In the genomic region with DNA sequence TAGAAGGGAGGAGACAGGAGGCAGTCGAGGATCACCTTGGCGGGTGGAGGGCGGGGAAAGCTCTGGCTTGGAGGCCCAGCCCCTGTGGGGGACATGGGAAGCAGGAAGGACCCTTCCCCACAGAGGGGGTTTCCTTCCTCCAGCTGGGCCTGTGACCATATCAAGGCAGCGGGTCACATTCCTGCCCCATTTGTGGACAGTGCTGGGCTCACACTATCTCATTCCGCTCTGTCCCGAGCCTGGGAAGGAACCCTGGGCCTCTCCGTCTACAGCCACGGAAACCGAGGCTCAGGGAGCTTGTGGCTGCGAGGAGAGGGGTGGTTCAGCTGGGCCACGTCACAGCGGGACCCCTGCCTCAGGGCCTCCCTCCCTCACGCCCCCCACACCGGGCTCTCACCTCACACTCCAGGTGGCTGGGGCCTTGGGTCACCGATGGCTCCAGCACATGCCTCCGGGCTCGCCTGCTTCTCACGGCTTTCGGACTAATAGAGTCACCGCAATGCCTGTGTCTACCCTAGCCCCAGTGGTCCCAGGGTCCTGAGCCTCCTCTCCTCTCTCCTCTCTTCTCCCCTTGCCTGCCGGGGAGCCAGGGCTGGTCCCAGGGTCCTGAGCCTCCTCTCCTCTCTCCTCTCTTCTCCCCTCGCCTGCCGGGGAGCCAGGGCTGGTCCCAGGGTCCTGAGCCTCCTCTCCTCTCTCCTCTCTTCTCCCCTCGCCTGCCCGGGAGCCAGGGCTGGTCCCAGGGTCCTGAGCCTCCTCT, we compare ENCODE assay signal across 33 cellular contexts.
"Had no signal": no experiment of that assay in that cellular context is flagged by ENCODE, and none has a peak within 500 bp of the region (broad histone marks: within the 10 kb centered on the region; RNA-seq: fewer than 3 reads in every experiment).

No MANE protein-coding gene starts in this region.

- ATAC-seq: activated naive CD8-positive, alpha-beta T cell treated with anti-CD3 and anti-CD28 coated beads, Interleukin-2, amount 50 U/mL, for 24 hours; gastrocnemius medialis; pancreas; stimulated activated naive B cell treated with anti-CD40 and anti-IgM and Interleukin-4, amounts not matched to agents 10 μg/mL and 1 μg/mL and 100 μg/mL, for 72 hours; upper lobe of right lung had no signal

- H3K27me3 ChIP-seq: breast epithelium, gastrocnemius medialis, pancreas, stomach, thyroid gland, upper lobe of right lung had no signal

- H3K4me2 ChIP-seq: smooth muscle cell had no signal

- H3K9me3 Mint-ChIP-seq: activated naive CD8-positive, alpha-beta T cell treated with anti-CD3 and anti-CD28 coated beads, Interleukin-2, amount 50 U/mL, for 24 hours; activated T-helper 1 cell treated with anti-CD3 and anti-CD28 coated beads, Interleukin-12 subunit alpha, Interleukin-12 subunit beta, Interleukin-2, Interleukin-4 antibody, amounts not matched to agents 30 ng/mL and 10 ng/mL and 1 ng/mL, durations not matched to agents 14 hours and 24 hours and 36 hours; central memory CD8-positive, alpha-beta T cell; mesothelial cell of epicardium; nephron progenitor cell; T-helper 1 cell treated with Interleukin-12 subunit alpha and Interleukin-12 subunit beta and Interleukin-4 antibody, amounts not matched to agents 30 μg/mL and 1 μg/mL, for 36 hours had no signal

- H3K27me3 Mint-ChIP-seq: activated naive CD8-positive, alpha-beta T cell treated with anti-CD3 and anti-CD28 coated beads, Interleukin-2, amount 50 U/mL, for 24 hours; central memory CD8-positive, alpha-beta T cell; naive B cell; stimulated activated naive B cell treated with anti-CD40 and anti-IgM and Interleukin-4, amounts not matched to agents 10 μg/mL and 1 μg/mL and 100 μg/mL, for 72 hours had no signal

- H3K4me3 ChIP-seq: breast epithelium, gastrocnemius medialis, pancreas, prostate gland, smooth muscle cell, stomach, thyroid gland, upper lobe of right lung had no signal

- H3K4me3 Mint-ChIP-seq: activated naive CD8-positive, alpha-beta T cell treated with anti-CD3 and anti-CD28 coated beads, Interleukin-2, amount 50 U/mL, for 24 hours; activated T-helper 1 cell treated with anti-CD3 and anti-CD28 coated beads, Interleukin-12 subunit alpha, Interleukin-12 subunit beta, Interleukin-2, Interleukin-4 antibody, amounts not matched to agents 30 ng/mL and 10 ng/mL and 1 ng/mL, durations not matched to agents 14 hours and 24 hours and 36 hours; central memory CD8-positive, alpha-beta T cell; mesothelial cell of epicardium; naive B cell; nephron progenitor cell; stimulated activated naive B cell treated with anti-CD40 and anti-IgM and Interleukin-4, amounts not matched to agents 10 μg/mL and 1 μg/mL and 100 μg/mL, for 72 hours; T-helper 1 cell treated with Interleukin-12 subunit alpha and Interleukin-12 subunit beta and Interleukin-4 antibody, amounts not matched to agents 30 μg/mL and 1 μg/mL, for 36 hours had no signal

- H3K36me3 ChIP-seq: breast epithelium, gastrocnemius medialis, pancreas had no signal

- H3K4me1 ChIP-seq: breast epithelium, gastrocnemius medialis, pancreas, prostate gland, thyroid gland, upper lobe of right lung had no signal

- H3K9me3 ChIP-seq: breast epithelium, gastrocnemius medialis, pancreas, prostate gland, stomach, thyroid gland, upper lobe of right lung had no signal

- H3K27ac ChIP-seq: breast epithelium, gastrocnemius medialis, pancreas, prostate gland, stomach, thyroid gland, upper lobe of right lung, VCaP had no signal

- H3K27ac Mint-ChIP-seq: activated naive CD8-positive, alpha-beta T cell treated with anti-CD3 and anti-CD28 coated beads, Interleukin-2, amount 50 U/mL, for 24 hours; activated T-helper 1 cell treated with anti-CD3 and anti-CD28 coated beads, Interleukin-12 subunit alpha, Interleukin-12 subunit beta, Interleukin-2, Interleukin-4 antibody, amounts not matched to agents 30 ng/mL and 10 ng/mL and 1 ng/mL, durations not matched to agents 14 hours and 24 hours and 36 hours; mesothelial cell of epicardium; nephron progenitor cell; stimulated activated naive B cell treated with anti-CD40 and anti-IgM and Interleukin-4, amounts not matched to agents 10 μg/mL and 1 μg/mL and 100 μg/mL, for 72 hours had no signal

- H3K36me3 Mint-ChIP-seq: naive B cell; stimulated activated naive B cell treated with anti-CD40 and anti-IgM and Interleukin-4, amounts not matched to agents 10 μg/mL and 1 μg/mL and 100 μg/mL, for 72 hours had no signal

- DNase-seq: activated CD4-positive, alpha-beta T cell treated with anti-CD3 and anti-CD28 coated beads for 4 hours; activated CD4-positive, alpha-beta T cell treated with anti-CD3 and anti-CD28 coated beads, Interleukin-2, amount 50 U/mL, for 48 hours; activated CD8-positive, alpha-beta memory T cell treated with anti-CD3 and anti-CD28 coated beads, Interleukin-2, amount 50 U/mL, for 4 hours; activated gamma-delta T cell; activated naive CD4-positive, alpha-beta T cell treated with anti-CD3 and anti-CD28 coated beads, Interleukin-2, amount 50 U/mL, for 16 hours; activated naive CD8-positive, alpha-beta T cell treated with anti-CD3 and anti-CD28 coated beads, Interleukin-2, amount 50 U/mL, for 24 hours; activated T-cell treated with anti-CD3 and anti-CD28 coated beads, Interleukin-2, amount 50 U/mL, for 1 hour; amygdala; effector CD8-positive, alpha-beta T cell; gastrocnemius medialis; glutamatergic neuron; islet precursor cell; mammary epithelial cell; naive B cell; nephron progenitor cell; nucleus accumbens; stimulated activated CD4-positive, alpha-beta T cell treated with anti-CD3 and anti-CD28 coated beads, Interleukin-1b, Interleukin-23, amount 100 ng/mL, for 48 hours; stimulated activated CD4-positive, alpha-beta T cell treated with anti-CD3 and anti-CD28 coated beads, Interleukin-4, amount 100 ng/mL, for 4 hours; stimulated activated CD8-positive, alpha-beta memory T cell treated with anti-CD3 and anti-CD28 coated beads, Interleukin-4, amount 100 ng/mL, for 48 hours; stimulated activated naive B cell treated with anti-CD40 and anti-IgM and Interleukin-4, amounts not matched to agents 10 μg/mL and 1 μg/mL and 100 μg/mL, for 72 hours; stomach; T-helper 9 cell; thyroid gland; upper lobe of right lung had no signal
